In genomic region chr12:7131502-7131866, GRCh38 we compare ENCODE assay signal across 8 cellular contexts. TPM values are rescaled to one million over a fixed set of nuclear protein-coding genes. Genes with fewer than 3 reads are reported as not detected.
DNase-seq lines count a peak whose midpoint lies in the region; ATAC-seq and TF ChIP-seq lines count a peak whose summit lies in the region.

No MANE protein-coding gene starts in this region.

- H3K9ac ChIP-seq in endodermal cell (ENCODE audit: extremely low read depth, low read length, poor library complexity, severe bottlenecking), result no peak overlapping the region

- H3K27ac Mint-ChIP-seq in endodermal cell, result no peak overlapping the region

- no peaks in the 10 kb centered on the region for H3K9me3 Mint-ChIP-seq in endodermal cell

- H3K27me3 Mint-ChIP-seq in endodermal cell (ENCODE audit: insufficient read depth), result peaks cover 3% of the 10 kb centered on the region

- H3K4me1 Mint-ChIP-seq in endodermal cell, result peaks cover 35% of the 10 kb centered on the region

- TF ChIP-seq CTCF in Peyer's patch (IDR thresholded peaks at IDR 0.05) (no peak), endodermal cell (conservative IDR thresholded peaks at IDR 0.05) (no peak), retinal pigment epithelial cell (conservative IDR thresholded peaks at IDR 0.05; ENCODE audit: low read depth, low read length) (no peak)

- DNase-seq in H4 (ENCODE audit: low spot score) (peak; percentile 52), Peyer's patch (no peak), endodermal cell (no peak), retinal pigment epithelial cell (ENCODE audit: low read depth) (no peak), GOT3 (lab: John Stamatoyannopoulos, UW) (no peak), hepatic stellate cell (ENCODE audit: low spot score) (no peak), NCI-H748 treated with DMSO at 0.1 percent for 48 hours (lab: John Stamatoyannopoulos, UW) (no peak)

- peak overlapping the region; percentile 69 to 85 (median 72) for H3K27ac ChIP-seq in Peyer's patch
- no peak overlapping the region for H3K27ac ChIP-seq in endodermal cell (ENCODE audit: low read depth, low read length)

- no peak for TF ChIP-seq POLR2A in Peyer's patch (IDR thresholded peaks at IDR 0.05)

- H3K36me3 Mint-ChIP-seq in endodermal cell (ENCODE audit: low read depth), result peaks cover 38% of the 10 kb centered on the region

- H3K4me3 Mint-ChIP-seq in endodermal cell, result peak overlapping the region; percentile 75

- ATAC-seq in HG02938 (IDR thresholded peaks at IDR 0.05; ENCODE audit: unreplicated experiment), result no peak

- WGBS in endodermal cell (ENCODE audit: insufficient coverage in 1 of 2, insufficient read length in 1 of 2), 2 experiments, result 0 to 42% methylated on average over 3 to 7 of the region's 7 CpGs

- H3K9me3 ChIP-seq in Peyer's patch (no peaks in the 10 kb centered on the region), endodermal cell (ENCODE audit: control insufficient read depth, low read length) (no peaks in the 10 kb centered on the region)

- H3K27me3 ChIP-seq in Peyer's patch, result no peaks in the 10 kb centered on the region
- H3K27me3 ChIP-seq in endodermal cell (ENCODE audit: control insufficient read depth, insufficient read depth, low read length, poor library complexity, severe bottlenecking), result no peaks in the 10 kb centered on the region

- H3K36me3 ChIP-seq in Peyer's patch (peaks cover 0 to 13% (median 0%) of the 10 kb centered on the region in 3 donors), endodermal cell (ENCODE audit: control insufficient read depth, insufficient read depth, low read length) (peaks cover 13% of the 10 kb centered on the region)

- peaks cover 0 to 26% (median 7%) of the 10 kb centered on the region in 4 donors for H3K4me1 ChIP-seq in Peyer's patch
- peaks cover 14% of the 10 kb centered on the region for H3K4me1 ChIP-seq in endodermal cell (ENCODE audit: control insufficient read depth, insufficient read depth, low read length)

- peak overlapping the region in 2 of 4 donors; percentile 65 to 71 for H3K4me3 ChIP-seq in Peyer's patch
- H3K4me3 ChIP-seq in endodermal cell (ENCODE audit: low read length), result peak overlapping the region; percentile 88
- peak overlapping the region; percentile 90 for H3K4me3 ChIP-seq in retinal pigment epithelial cell (ENCODE audit: low read length)

RNA-seq across cellular contexts. Expression of gene CLSTN3, which starts 1.3 kb away (rescaled TPM):
- 40.1 and 60.6 TPM in 2 replicates for total RNA-seq in H4 (2014; rRNA removed; shearing (Covaris generic))
- total RNA-seq in Peyer's patch (100 to 1,000 TPM in 1 of 4 donors, 10 to 100 TPM in 3; 35.0 to 120 (median 57.3) TPM), endodermal cell (100 to 1,000 TPM in 1 of 2 donors, 10 to 100 TPM in 1; 69.7 to 135 TPM)
- polyA plus RNA-seq in endodermal cell (2013, experiment 1 of 2), result 52.2 TPM
- 51.4 TPM for polyA plus RNA-seq in endodermal cell (2013, experiment 2 of 2)

RNA-seq across cellular contexts. Expression of gene RBP5, which starts 2.8 kb away (rescaled TPM):
- total RNA-seq in H4 (2014; rRNA removed; shearing (Covaris generic)), result 0.88 TPM in 1 of 2 replicates, not detected in the other
- total RNA-seq in Peyer's patch (10 to 100 TPM in 1 of 4 donors, 1 to 10 TPM in 2, not detected in 1; 3.7 to 64.4 (median 4.3) TPM), endodermal cell (10 to 100 TPM; 19.3 to 31.2 TPM)
- 1.7 TPM for polyA plus RNA-seq in endodermal cell (2013, experiment 1 of 2)
- 1.9 TPM for polyA plus RNA-seq in endodermal cell (2013, experiment 2 of 2)

RNA-seq across cellular contexts. Expression of gene C1RL, which starts 22.5 kb away (rescaled TPM):
- total RNA-seq in H4 (2014; rRNA removed; shearing (Covaris generic)), result 21.4 and 46.4 TPM in 2 replicates
- 10 to 100 TPM; 44.6 to 87.7 (median 51.5) TPM for total RNA-seq in Peyer's patch
- 10 to 100 TPM; 32.5 to 46.4 TPM for total RNA-seq in endodermal cell
- polyA plus RNA-seq in endodermal cell (2013, experiment 1 of 2), result 12.4 TPM
- 12.0 TPM for polyA plus RNA-seq in endodermal cell (2013, experiment 2 of 2)

RNA-seq across cellular contexts. Expression of gene C1R, which starts 39.2 kb away (rescaled TPM):
- 71.4 and 104 TPM in 2 replicates for total RNA-seq in H4 (2014; rRNA removed; shearing (Covaris generic))
- total RNA-seq in Peyer's patch, result 100 to 1,000 TPM in 3 of 4 donors, 10 to 100 TPM in 1; 27.5 to 151 (median 125) TPM
- total RNA-seq in endodermal cell, result 1 to 10 TPM; 3.9 TPM
- 5.4 TPM for polyA plus RNA-seq in endodermal cell (2013, experiment 1 of 2)
- 3.4 TPM for polyA plus RNA-seq in endodermal cell (2013, experiment 2 of 2)

RNA-seq across cellular contexts. Expression of gene PEX5, which starts 58.0 kb away (rescaled TPM):
- 27.6 and 39.2 TPM in 2 replicates for total RNA-seq in H4 (2014; rRNA removed; shearing (Covaris generic))
- total RNA-seq in Peyer's patch (10 to 100 TPM; 26.1 to 47.0 (median 37.7) TPM), endodermal cell (100 to 1,000 TPM in 1 of 2 donors, 10 to 100 TPM in 1; 73.5 to 106 TPM)
- 32.8 TPM for polyA plus RNA-seq in endodermal cell (2013, experiment 1 of 2)
- polyA plus RNA-seq in endodermal cell (2013, experiment 2 of 2), result 25.4 TPM
